16 cellular contexts compared by ENCODE assay signal in the genomic region with DNA sequence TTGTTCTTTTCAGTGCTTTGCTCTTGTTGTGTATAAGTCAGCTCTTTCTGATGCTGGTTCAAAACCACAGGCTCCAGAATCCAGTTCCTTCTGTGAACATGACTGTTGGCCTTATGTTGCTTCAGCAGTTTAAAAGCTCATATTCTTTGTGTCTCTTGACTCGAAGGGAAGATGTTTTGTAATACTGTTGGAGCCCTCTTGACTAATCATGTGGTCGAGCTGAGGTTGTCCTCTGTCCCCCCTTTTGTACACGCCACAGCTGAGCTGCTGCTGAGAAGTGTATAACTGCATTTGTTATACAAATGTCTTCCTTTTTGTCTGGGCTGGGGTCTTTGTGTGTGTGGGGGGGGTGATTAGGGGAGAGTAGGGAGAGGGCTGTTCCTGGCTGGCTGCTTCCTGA. TPM values are rescaled to one million over a fixed set of nuclear protein-coding genes. Genes with fewer than 3 reads are reported as not detected.
DNase-seq lines count a peak whose midpoint lies in the region; ATAC-seq and TF ChIP-seq lines count a peak whose summit lies in the region.
"Had no signal": no experiment of that assay in that cellular context is flagged by ENCODE, and none has a peak within 500 bp of the region (broad histone marks: within the 10 kb centered on the region; RNA-seq: fewer than 3 reads in every experiment).

No MANE protein-coding gene starts in this region.

- DNase-seq in CD14-positive monocyte (ENCODE audit: low spot score) (peak; percentile 65), NB4 (ENCODE audit: low read depth) (peak; percentile 99), fibroblast of mammary gland (ENCODE audit: low read depth) (peak; percentile 68), myocyte (ENCODE audit: low read depth) (peak; percentile 7), DMS114 treated with DMSO at 0.1 percent for 48 hours (lab: John Stamatoyannopoulos, UW; ENCODE audit: unreplicated experiment) (no peak), DMS79 (lab: John Stamatoyannopoulos, UW) (no peak), BE2C (no peak)
- DNase-seq: activated CD8-positive, alpha-beta memory T cell treated with anti-CD3 and anti-CD28 coated beads, Interleukin-2, amount 10 ng/mL, durations not matched to agents 7 days and 5 days; effector CD4-positive, alpha-beta T cell; NCI-H2171 treated with DMSO at 0.1 percent for 48 hours; Peyer's patch; T1000 had no signal

- H3K27ac Mint-ChIP-seq in CD14-positive monocyte, result peak overlapping the region; percentile 82 to 95 (median 93)
- H3K27ac Mint-ChIP-seq: activated CD8-positive, alpha-beta memory T cell treated with anti-CD3 and anti-CD28 coated beads, Interleukin-2, amount 10 ng/mL, durations not matched to agents 7 days and 5 days; activated naive CD8-positive, alpha-beta T cell; B cell had no signal

- H3K36me3 Mint-ChIP-seq in CD14-positive monocyte, result peaks cover 79 to 82% of the 10 kb centered on the region in 2 donors

- no peaks in the 10 kb centered on the region for H3K9me3 ChIP-seq in BE2C
- H3K9me3 ChIP-seq: Peyer's patch, vagina had no signal

- H3K4me1 ChIP-seq in BE2C, result no peaks in the 10 kb centered on the region
- H3K4me1 ChIP-seq: Peyer's patch, vagina had no signal

- H3K4me3 Mint-ChIP-seq in CD14-positive monocyte, result peak overlapping the region in 1 of 2 donors; percentile 57
- H3K4me3 Mint-ChIP-seq: activated CD8-positive, alpha-beta memory T cell treated with anti-CD3 and anti-CD28 coated beads, Interleukin-2, amount 10 ng/mL, durations not matched to agents 7 days and 5 days; activated naive CD8-positive, alpha-beta T cell; B cell had no signal

- TF ChIP-seq CTCF in CD14-positive monocyte (IDR thresholded peaks at IDR 0.05), result no peak
- TF ChIP-seq CTCF in NB4 (IDR thresholded peaks at IDR 0.05; ENCODE audit: low read depth, low read length), result no peak
- TF ChIP-seq CTCF in fibroblast of mammary gland (conservative IDR thresholded peaks at IDR 0.05; ENCODE audit: control insufficient read depth, insufficient read depth, low read depth, low read length), result no peak
- TF ChIP-seq CTCF in BE2C (IDR thresholded peaks at IDR 0.05; ENCODE audit: low read depth, low read length), result no peak

- no peak for ATAC-seq in GM18909 (IDR thresholded peaks at IDR 0.05; ENCODE audit: poor library complexity, unreplicated experiment)
- ATAC-seq: activated CD8-positive, alpha-beta memory T cell treated with anti-CD3 and anti-CD28 coated beads, Interleukin-2, amount 10 ng/mL, durations not matched to agents 7 days and 5 days had no signal

- no peak for TF ChIP-seq POLR2A in NB4 (IDR thresholded peaks at IDR 0.05; ENCODE audit: extremely low read depth, insufficient read length)

- H3K4me3 ChIP-seq in NB4 (ENCODE audit: low read depth, low read length), result peak overlapping the region; percentile 38
- no peak overlapping the region for H3K4me3 ChIP-seq in fibroblast of mammary gland (ENCODE audit: control insufficient read depth, low read depth, low read length)
- no peak overlapping the region for H3K4me3 ChIP-seq in BE2C (ENCODE audit: low read depth, low read length)
- H3K4me3 ChIP-seq: Peyer's patch, vagina had no signal

- intact Hi-C loops in CD14-positive monocyte (cut with micrococcal nuclease), result no loop called here

- H3K4me1 Mint-ChIP-seq in CD14-positive monocyte, result peaks cover 34% of the 10 kb centered on the region
- H3K4me1 Mint-ChIP-seq: B cell had no signal

- no peaks in the 10 kb centered on the region for H3K36me3 ChIP-seq in BE2C

- H3K27me3 ChIP-seq in BE2C, result no peaks in the 10 kb centered on the region
- H3K27me3 ChIP-seq: Peyer's patch, vagina had no signal

- H3K27me3 Mint-ChIP-seq in CD14-positive monocyte (ENCODE audit: low read depth in 3 of 3), result no peaks in the 10 kb centered on the region
- H3K27me3 Mint-ChIP-seq: activated CD8-positive, alpha-beta memory T cell treated with anti-CD3 and anti-CD28 coated beads, Interleukin-2, amount 10 ng/mL, durations not matched to agents 7 days and 5 days; activated naive CD8-positive, alpha-beta T cell; B cell had no signal

- no peaks in the 10 kb centered on the region for H3K9me3 Mint-ChIP-seq in CD14-positive monocyte

RNA-seq across cellular contexts. Expression of a gene that starts 35.8 kb away (rescaled TPM):
- polyA plus RNA-seq in CD14-positive monocyte, result 1 to 10 TPM; 5.3 to 6.8 TPM
- total RNA-seq in myocyte, result 11.8 and 15.0 TPM in 2 replicates
- polyA plus RNA-seq in myocyte (2012), result 18.3 TPM
- polyA plus RNA-seq in BE2C (2012; ENCODE audit: insufficient read depth, insufficient read length, low read depth), result 9.6 TPM

Comparison
In these comparisons a context has a peak if more than half of its experiments do, and no peak if none do; other contexts are left out.
1. DNase-seq: peak in CD14-positive monocyte (single experiment), NB4 (single experiment), fibroblast of mammary gland (single experiment) and myocyte (single experiment); none in DMS114 treated with DMSO at 0.1 percent for 48 hours (single experiment), DMS79 (single experiment) and BE2C (single experiment).